In the genomic region with DNA sequence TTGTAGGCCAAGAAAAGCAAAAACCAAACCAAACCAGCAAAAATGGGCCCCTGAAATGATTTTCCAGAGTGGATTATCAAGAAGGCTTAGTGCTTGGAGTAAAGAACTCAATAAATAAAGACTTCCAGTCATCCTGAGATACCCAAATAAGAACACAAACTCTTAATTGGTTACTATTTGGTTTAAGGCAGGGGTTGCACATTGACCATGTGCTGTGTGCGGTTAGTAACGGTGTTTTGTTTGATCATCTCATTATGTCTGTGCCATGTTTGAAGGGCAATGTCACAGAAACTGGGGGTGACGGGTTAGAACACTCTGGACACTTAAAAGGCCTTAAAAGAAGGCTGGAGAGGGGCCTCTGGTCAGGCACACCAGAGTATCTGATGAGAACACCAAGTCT, we compare ENCODE assay signal across 23 cellular contexts. TPM values are rescaled to one million over a fixed set of nuclear protein-coding genes. Genes with fewer than 3 reads are reported as not detected.
DNase-seq lines count a peak whose midpoint lies in the region; ATAC-seq, FAIRE-seq and TF ChIP-seq lines count a peak whose summit lies in the region.
"Had no signal": no experiment of that assay in that cellular context is flagged by ENCODE, and none has a peak within 500 bp of the region (broad histone marks: within the 10 kb centered on the region; RNA-seq: fewer than 3 reads in every experiment).

No MANE protein-coding gene starts in this region.

- no peak overlapping the region for H3K4me3 ChIP-seq in HCT116 (replicated peaks in 1 of 2; ENCODE audit: low read depth in 1 of 2, low read length in 2 of 2)
- no peak overlapping the region for H3K4me3 ChIP-seq in astrocyte (ENCODE audit: insufficient read depth, low read depth, low read length)
- H3K4me3 ChIP-seq in subcutaneous abdominal adipose tissue (ENCODE audit: low read depth in 1 of 5, low read length in 5 of 5) = no peak overlapping the region
- H3K4me3 ChIP-seq: body of pancreas had no signal

- no peaks in the 10 kb centered on the region for H3K9me2 ChIP-seq in HCT116 (ENCODE audit: insufficient read depth)

- H3K4me2 ChIP-seq in HCT116 (ENCODE audit: low read length) = no peak overlapping the region
- H3K4me2 ChIP-seq in astrocyte (ENCODE audit: low read length) = no peak overlapping the region

- H3K9me3 ChIP-seq in HCT116 (ENCODE audit: control insufficient read depth in 1 of 2, insufficient read depth in 1 of 2, low read depth in 1 of 2, low read length in 2 of 2) (no peaks in the 10 kb centered on the region), astrocyte (ENCODE audit: insufficient read depth, low read depth, low read length) (no peaks in the 10 kb centered on the region), subcutaneous abdominal adipose tissue (ENCODE audit: control insufficient read depth in 5 of 5, low read length in 5 of 5) (no peaks in the 10 kb centered on the region)
- H3K9me3 ChIP-seq: body of pancreas had no signal

- no peak for TF ChIP-seq POLR2A in HCT116 (IDR thresholded peaks at IDR 0.05; ENCODE audit: borderline replicate concordance, extremely low read depth, insufficient read depth, insufficient read length)

- FAIRE-seq in astrocyte (lab: Jason Lieb, UNC) (no peak), HTR-8/SVneo (lab: Jason Lieb, UNC) (no peak)
- FAIRE-seq: colon, kidney, small intestine, urothelium cell line had no signal

- RAD21 ChIA-PET in HCT116 (lab: Charles Lee; ENCODE audit: low non-redundant PET in 1 of 2, low total read pairs in 2 of 2, uncharacterized antibody in 2 of 2, unreplicated experiment in 2 of 2) = no interaction called here

- no peak overlapping the region for H3K9ac ChIP-seq in HCT116 (ENCODE audit: low read length)
- H3K9ac ChIP-seq in astrocyte (ENCODE audit: low read length) = no peak overlapping the region
- peak overlapping the region in 1 of 5 donors; percentile 5 for H3K9ac ChIP-seq in subcutaneous abdominal adipose tissue (ENCODE audit: low read length in 5 of 5)

- BruUV-seq in HCT116 (replicated peaks; lab: Mats Ljungman, UMichigan) = no TSS peak

- DNase-seq in HCT116 (ENCODE audit: low read depth, low spot score) = no peak
- no peak for DNase-seq in astrocyte (ENCODE audit: low read depth)
- DNase-seq in kidney tubule cell (ENCODE audit: low spot score) = peak; percentile 50
- DNase-seq in GM13977 (ENCODE audit: low spot score) = no peak
- no peak for DNase-seq in activated CD4-positive, alpha-beta T cell treated with anti-CD3 and anti-CD28 coated beads for 1 hour
- DNase-seq in HTR-8/SVneo (ENCODE audit: insufficient read length, low spot score) = no peak
- DNase-seq: activated naive CD4-positive, alpha-beta T cell treated with anti-CD3 and anti-CD28 coated beads, Interleukin-2, amount 50 U/mL, for 16 hours; activated T-cell treated with anti-CD3 and anti-CD28 coated beads, Interleukin-2, amount 50 U/mL, for 48 hours; body of pancreas; endodermal cell; kidney; NCI-H1417 treated with DMSO at 0.1 percent for 48 hours; NCI-H2171; NCI-H524 treated with DMSO at 0.1 percent for 48 hours; stimulated activated CD4-positive, alpha-beta T cell treated with anti-CD3 and anti-CD28 coated beads, Interleukin-4, amount 100 ng/mL, for 1 hour; stimulated activated naive CD8-positive, alpha-beta T cell treated with anti-CD3 and anti-CD28 coated beads, Interleukin-15, amount 100 ng/mL, for 72 hours had no signal

- H3K27ac Mint-ChIP-seq in astrocyte (ENCODE audit: unreplicated experiment) = peak overlapping the region; percentile 91
- H3K27ac Mint-ChIP-seq: endodermal cell; natural killer cell treated with Interleukin-12 subunit alpha and Interleukin-12 subunit beta and Interleukin-15 and Interleukin-18, amount 100 ng/mL, for 72 hours; stimulated activated naive CD8-positive, alpha-beta T cell treated with anti-CD3 and anti-CD28 coated beads, Interleukin-15, amount 100 ng/mL, for 72 hours had no signal

- H3K27ac ChIP-seq in HCT116 (ENCODE audit: low read depth, low read length) = no peak overlapping the region
- no peak overlapping the region for H3K27ac ChIP-seq in astrocyte (ENCODE audit: low read depth, low read length)
- peak overlapping the region; percentile 63 for H3K27ac ChIP-seq in subcutaneous abdominal adipose tissue (ENCODE audit: low read depth, low read length)
- H3K27ac ChIP-seq: body of pancreas had no signal

- H3K36me3 ChIP-seq in HCT116 (ENCODE audit: control insufficient read depth in 1 of 2, insufficient read depth in 2 of 2, low read length in 2 of 2) (no peaks in the 10 kb centered on the region), astrocyte (ENCODE audit: insufficient read depth, low read length) (no peaks in the 10 kb centered on the region), subcutaneous abdominal adipose tissue (ENCODE audit: control insufficient read depth in 5 of 5, insufficient read depth in 5 of 5, low read length in 5 of 5) (no peaks in the 10 kb centered on the region)

- H3K36me3 Mint-ChIP-seq in astrocyte (ENCODE audit: low read depth, unreplicated experiment) = no peaks in the 10 kb centered on the region
- H3K36me3 Mint-ChIP-seq: CD14-positive monocyte; natural killer cell treated with Interleukin-12 subunit alpha and Interleukin-12 subunit beta and Interleukin-15 and Interleukin-18, amount 100 ng/mL, for 72 hours had no signal

- H2AFZ ChIP-seq in HCT116 (ENCODE audit: low read depth, low read length, poor library complexity, severe bottlenecking) (peak overlapping the region; percentile 56), astrocyte (ENCODE audit: low read depth, low read length) (no peak overlapping the region)

- no peaks in the 10 kb centered on the region for H4K20me1 ChIP-seq in HCT116 (ENCODE audit: insufficient read depth)
- no peaks in the 10 kb centered on the region for H4K20me1 ChIP-seq in astrocyte (ENCODE audit: insufficient read depth, low read length)

- intact Hi-C loops in HCT116 (cut with micrococcal nuclease) = no loop called here

- H3K79me2 ChIP-seq in HCT116 (ENCODE audit: insufficient read depth, low read length) = no peaks in the 10 kb centered on the region
- H3K79me2 ChIP-seq in astrocyte (ENCODE audit: insufficient read depth, low read length) = no peaks in the 10 kb centered on the region

- TF ChIP-seq RAD21 in HCT116 (IDR thresholded peaks at IDR 0.05; ENCODE audit: low read depth) = no peak

- H3K4me3 Mint-ChIP-seq in astrocyte (ENCODE audit: unreplicated experiment) = no peak overlapping the region
- H3K4me3 Mint-ChIP-seq: CD14-positive monocyte; endodermal cell; natural killer cell treated with Interleukin-12 subunit alpha and Interleukin-12 subunit beta and Interleukin-15 and Interleukin-18, amount 100 ng/mL, for 72 hours; stimulated activated naive CD8-positive, alpha-beta T cell treated with anti-CD3 and anti-CD28 coated beads, Interleukin-15, amount 100 ng/mL, for 72 hours had no signal

- POLR2A ChIA-PET in HCT116 (lab: Charles Lee) = interaction anchor here (1.3 kb wide), 1 partner anchor 12 kb away, joined by 3 read pairs; no protein-coding TSS in a partner anchor

- CTCF ChIA-PET in HCT116 (lab: Charles Lee) = interaction anchor here (1.0 to 1.7 kb wide), 3 partner anchors 11 to 249 kb away, joined by 3 to 7 read pairs (median 5); no protein-coding TSS in a partner anchor

- ATAC-seq in HCT116 (no peak), HG02763 (IDR thresholded peaks at IDR 0.05; ENCODE audit: unreplicated experiment) (no peak)
- ATAC-seq: body of pancreas; natural killer cell treated with Interleukin-12 subunit alpha and Interleukin-12 subunit beta and Interleukin-15 and Interleukin-18, amount 100 ng/mL, for 72 hours; stimulated activated naive CD8-positive, alpha-beta T cell treated with anti-CD3 and anti-CD28 coated beads, Interleukin-15, amount 100 ng/mL, for 72 hours had no signal

- peaks cover 37% of the 10 kb centered on the region for H3K4me1 Mint-ChIP-seq in astrocyte (ENCODE audit: low read depth, unreplicated experiment)
- H3K4me1 Mint-ChIP-seq: endodermal cell; stimulated activated naive CD8-positive, alpha-beta T cell treated with anti-CD3 and anti-CD28 coated beads, Interleukin-15, amount 100 ng/mL, for 72 hours had no signal

- H3K27me3 ChIP-seq in HCT116 (ENCODE audit: insufficient read depth, low read length) (no peaks in the 10 kb centered on the region), astrocyte (ENCODE audit: insufficient read depth, low read length) (no peaks in the 10 kb centered on the region), subcutaneous abdominal adipose tissue (ENCODE audit: control insufficient read depth in 5 of 5, insufficient read depth in 4 of 5, low read length in 5 of 5) (no peaks in the 10 kb centered on the region)
- H3K27me3 ChIP-seq: body of pancreas had no signal

- H3K4me1 ChIP-seq in HCT116 (ENCODE audit: control insufficient read depth in 1 of 2, insufficient read depth in 2 of 2, low read length in 2 of 2) (peaks cover 37 to 49% of the 10 kb centered on the region in 2 experiments), astrocyte (ENCODE audit: insufficient read depth, low read length) (peaks cover 32% of the 10 kb centered on the region), subcutaneous abdominal adipose tissue (ENCODE audit: control insufficient read depth in 5 of 5, insufficient read depth in 5 of 5, low read length in 5 of 5) (peaks cover 2 to 38% (median 25%) of the 10 kb centered on the region in 5 donors)

- H3K27me3 Mint-ChIP-seq in astrocyte (ENCODE audit: low read depth, unreplicated experiment) = no peaks in the 10 kb centered on the region

- TF ChIP-seq CTCF in HCT116 (IDR thresholded peaks at IDR 0.05 in 2 of 3, conservative IDR thresholded peaks at IDR 0.05 in 1 of 3; ENCODE audit: borderline replicate concordance in 1 of 3, insufficient read depth in 1 of 3, low read depth in 2 of 3, low read length in 2 of 3) = no peak
- no peak for TF ChIP-seq CTCF in astrocyte (IDR thresholded peaks at IDR 0.05; ENCODE audit: insufficient read depth, low read depth, low read length)
- TF ChIP-seq CTCF in GM13977 (IDR thresholded peaks at IDR 0.05; ENCODE audit: extremely low read depth, insufficient read depth, missing control alignments) = no peak

- no peaks in the 10 kb centered on the region for H3K9me3 Mint-ChIP-seq in astrocyte (ENCODE audit: unreplicated experiment)
- H3K9me3 Mint-ChIP-seq: endodermal cell; natural killer cell treated with Interleukin-12 subunit alpha and Interleukin-12 subunit beta and Interleukin-15 and Interleukin-18, amount 100 ng/mL, for 72 hours; stimulated activated naive CD8-positive, alpha-beta T cell treated with anti-CD3 and anti-CD28 coated beads, Interleukin-15, amount 100 ng/mL, for 72 hours had no signal

- in situ Hi-C loops in GM13977 (cut with MboI; ENCODE audit: low pct_unique_long_range_greater_than_20kb, low sequenced_read_pairs, unreplicated experiment) = no loop called here

TF ChIP-seq in HCT116, 20 proteins besides CTCF, POLR2A, EP300 and RAD21 (continues in another document):
- no peak for TF ChIP-seq SIN3A (IDR thresholded peaks at IDR 0.05; ENCODE audit: low read depth)

RNA-seq across cellular contexts. Expression of gene MICAL3, which starts 9.7 kb away (rescaled TPM):
- total RNA-seq in HCT116 (2021; ENCODE audit: unreplicated experiment) (30.8 TPM), astrocyte (101 and 113 TPM in 2 replicates)
- 12.7 and 14.8 TPM in 2 replicates for polyA plus RNA-seq in HCT116 (2012)

RNA-seq across cellular contexts. Expression of gene PEX26, which starts 43.7 kb away (rescaled TPM):
- total RNA-seq in HCT116 (2021; ENCODE audit: unreplicated experiment) (26.4 TPM), astrocyte (41.7 and 41.9 TPM in 2 replicates)
- polyA plus RNA-seq in HCT116 (2012) = 13.0 and 14.9 TPM in 2 replicates
